In genomic region chr14:104677506-104678332, GRCh38 we compare ENCODE assay signal across 8 cellular contexts. TPM values are rescaled to one million over a fixed set of nuclear protein-coding genes. Genes with fewer than 3 reads are reported as not detected.
DNase-seq lines count a peak whose midpoint lies in the region; ATAC-seq and TF ChIP-seq lines count a peak whose summit lies in the region.

No MANE protein-coding gene starts in this region.

- H3K27me3 ChIP-seq in ACC112 (ENCODE audit: insufficient read depth, low read length) = no peaks in the 10 kb centered on the region
- H3K27me3 ChIP-seq in parathyroid adenoma (ENCODE audit: control insufficient read depth, insufficient read depth, low read length) = no peaks in the 10 kb centered on the region
- H3K27me3 ChIP-seq in tibial artery = no peaks in the 10 kb centered on the region

- peak overlapping the region; percentile 73 for H2AFZ ChIP-seq in ACC112 (ENCODE audit: low read length, unreplicated experiment)
- peak overlapping the region; percentile 100 for H2AFZ ChIP-seq in parathyroid adenoma

- peak overlapping the region; percentile 83 for H3K4me3 ChIP-seq in ACC112 (ENCODE audit: low read depth, low read length)
- peak overlapping the region; percentile 60 for H3K4me3 ChIP-seq in parathyroid adenoma (ENCODE audit: low read depth, low read length)
- H3K4me3 ChIP-seq in tibial artery = peak overlapping the region; percentile 51 to 63

- H3K79me2 ChIP-seq in ACC112 (ENCODE audit: control insufficient read depth, insufficient read depth, low read length, unreplicated experiment) (no peaks in the 10 kb centered on the region), parathyroid adenoma (no peaks in the 10 kb centered on the region)

- DNase-seq in HS-5 (ENCODE audit: low read depth) (peak; percentile 29), SHP77 treated with DMSO at 0.1 percent for 48 hours (lab: John Stamatoyannopoulos, UW) (peak; percentile 47), Right ventricle myocardium superior (peak; percentile 89), tibial artery (peak; percentile 82 to 90)
- peak; percentile 84 for DNase-seq in activated naive CD4-positive, alpha-beta T cell treated with anti-CD3 and anti-CD28 coated beads, Interleukin-2, amount 50 U/mL, for 16 hours

- ATAC-seq in GM19023 (IDR thresholded peaks at IDR 0.05; ENCODE audit: unreplicated experiment) = peak; percentile 43
- peak; percentile 80 for ATAC-seq in Right ventricle myocardium superior (ENCODE audit: poor library complexity)

- TF ChIP-seq CTCF in parathyroid adenoma (IDR thresholded peaks at IDR 0.05) (no peak), tibial artery (IDR thresholded peaks at IDR 0.05) (no peak)

- H3K36me3 ChIP-seq in ACC112 (ENCODE audit: insufficient read depth, low read length) = no peaks in the 10 kb centered on the region
- H3K36me3 ChIP-seq in parathyroid adenoma (ENCODE audit: control insufficient read depth, insufficient read depth, low read length) = no peaks in the 10 kb centered on the region
- H3K36me3 ChIP-seq in tibial artery = no peaks in the 10 kb centered on the region

- peaks cover 44% of the 10 kb centered on the region for H3K4me1 ChIP-seq in ACC112 (ENCODE audit: control insufficient read depth, insufficient read depth, low read length, unreplicated experiment)
- H3K4me1 ChIP-seq in parathyroid adenoma = peaks cover 18% of the 10 kb centered on the region
- peaks cover 0 to 60% (median 56%) of the 10 kb centered on the region in 4 donors for H3K4me1 ChIP-seq in tibial artery

- H3K4me2 ChIP-seq in parathyroid adenoma (ENCODE audit: low read length) = peak overlapping the region; percentile 80

- H3K9me3 ChIP-seq in parathyroid adenoma (ENCODE audit: control insufficient read depth, low read length) (no peaks in the 10 kb centered on the region), tibial artery (no peaks in the 10 kb centered on the region)

- peak overlapping the region; percentile 76 for H3K9ac ChIP-seq in parathyroid adenoma

- peak overlapping the region; percentile 77 for H3K27ac ChIP-seq in ACC112 (ENCODE audit: low read depth, low read length)
- peak overlapping the region; percentile 78 for H3K27ac ChIP-seq in parathyroid adenoma
- peak overlapping the region; percentile 87 to 91 for H3K27ac ChIP-seq in tibial artery

- intact Hi-C loops in Right ventricle myocardium superior (cut with DNase I) (no loop called here), tibial artery (cut with DNase I; ENCODE audit: low total_unique reads) (loop anchor here (2.0 kb wide), 1 partner anchor 75 kb away; the partner anchor contains the start of gene SIVA1)

RNA-seq across cellular contexts. Expression of gene INF2, which starts 11.7 kb away (rescaled TPM):
- total RNA-seq in Right ventricle myocardium superior = 28.3 TPM

RNA-seq across cellular contexts. Expression of gene ADSS1, which starts 46.3 kb away (rescaled TPM):
- 215 TPM for total RNA-seq in Right ventricle myocardium superior

Comparison
In these comparisons a context has a peak if more than half of its experiments do, and no peak if none do; other contexts are left out.
1. Peak in every context shown above with its lines: DNase-seq, ATAC-seq, H3K4me3 ChIP-seq and H3K27ac ChIP-seq.
2. DNase-seq: peak in every context shown above with its lines; median percentile 89 in Right ventricle myocardium superior; 86 in tibial artery; 84 in activated naive CD4-positive, alpha-beta T cell treated with anti-CD3 and anti-CD28 coated beads, Interleukin-2, amount 50 U/mL, for 16 hours; 47 in SHP77 treated with DMSO at 0.1 percent for 48 hours; 29 in HS-5.